Comparison of ENCODE assay signal across 8 cellular contexts in the genomic region with DNA sequence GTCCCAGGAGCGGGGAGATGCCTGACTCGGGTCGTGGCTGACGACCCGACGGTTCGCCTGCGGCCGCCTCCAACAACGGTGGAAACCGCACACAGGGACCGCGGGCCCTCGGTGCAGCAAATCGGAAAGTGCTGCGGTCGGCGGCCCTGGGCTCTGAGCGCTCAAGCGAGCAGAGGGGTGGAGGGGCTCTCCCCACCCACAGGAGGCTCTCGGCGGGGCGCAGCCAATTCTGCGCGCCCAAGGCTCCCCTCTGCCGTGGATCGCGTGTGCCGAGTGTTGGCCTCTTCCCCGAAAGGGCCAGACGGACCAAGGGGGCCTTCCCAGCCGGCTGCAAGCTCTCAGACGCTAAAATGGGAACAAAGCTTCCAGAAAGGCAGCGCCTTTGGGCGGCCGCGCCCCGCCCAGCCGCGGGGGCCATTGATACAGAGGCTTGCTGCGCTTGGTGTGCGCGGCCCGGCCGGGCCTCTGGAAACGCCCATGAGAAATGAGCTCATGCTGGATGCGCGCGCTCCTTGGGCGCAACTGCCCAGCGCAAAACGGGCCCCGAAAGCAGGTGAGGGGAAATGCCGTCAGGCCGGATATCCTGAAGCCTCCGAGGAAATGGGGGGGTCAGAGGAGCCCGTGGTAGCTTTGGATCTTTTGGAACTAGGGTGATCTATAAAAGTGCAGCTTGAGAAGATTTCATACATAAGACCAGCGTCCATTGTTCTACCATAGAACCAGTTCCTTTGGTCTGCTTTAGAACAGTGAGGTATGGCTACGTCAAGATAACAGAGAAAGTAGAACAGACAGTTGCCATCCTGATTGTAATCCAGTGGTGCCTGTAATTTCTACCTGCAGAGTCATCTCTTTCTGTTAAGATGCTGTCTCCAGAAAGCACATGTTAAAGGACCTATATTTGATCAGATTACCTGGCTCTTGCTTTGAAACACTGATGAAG.
A peak's percentile ranks its signal among the peaks of the same experiment; 100 is the strongest.
DNase-seq lines count a peak whose midpoint lies in the region; ATAC-seq and TF ChIP-seq lines count a peak whose summit lies in the region.

No MANE protein-coding gene starts in this region.

- H3K4me1 Mint-ChIP-seq in nephron progenitor cell, result peaks cover 40% of the 10 kb centered on the region

- H3K9ac ChIP-seq in KMS-11, result peak overlapping the region; percentile 99

- H3K27ac Mint-ChIP-seq in nephron progenitor cell, result peak overlapping the region; percentile 100

- no peaks in the 10 kb centered on the region for H3K36me3 ChIP-seq in KMS-11 (ENCODE audit: insufficient read depth)

- peaks cover 35% of the 10 kb centered on the region for H3K36me3 Mint-ChIP-seq in nephron progenitor cell (ENCODE audit: low read depth)

- H4K20me1 ChIP-seq in KMS-11 (ENCODE audit: insufficient read depth), result 0 out of 2 replicates have a peak, but pooled peaks cover 3% of the 10 kb centered on the region

- ATAC-seq in GM21786 (IDR thresholded peaks at IDR 0.05; ENCODE audit: unreplicated experiment), result peak; percentile 34
- peak; percentile 50 for ATAC-seq in stimulated activated naive CD8-positive, alpha-beta T cell treated with anti-CD3 and anti-CD28 coated beads, Interleukin-15, Interleukin-2, amounts not matched to agents 100 U/mL and 50 U/mL, for 24 hours

- no peaks in the 10 kb centered on the region for H3K27me3 Mint-ChIP-seq in nephron progenitor cell (ENCODE audit: low read depth, poor library complexity)

- H3K9me3 Mint-ChIP-seq in nephron progenitor cell, result no peaks in the 10 kb centered on the region

- peaks cover 44% of the 10 kb centered on the region for H3K79me2 ChIP-seq in KMS-11 (ENCODE audit: insufficient read depth, low read depth)

- no peak overlapping the region for H3K4me3 Mint-ChIP-seq in nephron progenitor cell

- peak overlapping the region; percentile 100 for H3K27ac ChIP-seq in KMS-11

- peak overlapping the region; percentile 71 for H3K4me2 ChIP-seq in KMS-11

- H3K4me1 ChIP-seq in KMS-11 (ENCODE audit: low read depth, poor library complexity, severe bottlenecking), result peaks cover 20% of the 10 kb centered on the region

- TF ChIP-seq CTCF in KMS-11 (conservative IDR thresholded peaks at IDR 0.05; ENCODE audit: low read depth, low read length), result no peak
- no peak for TF ChIP-seq CTCF in nephron progenitor cell (IDR thresholded peaks at IDR 0.05)

- H3K4me3 ChIP-seq in KMS-11 (IDR thresholded peaks at IDR 0.05; ENCODE audit: insufficient read depth, low read depth, low read length), result peak overlapping the region; percentile 85

- H3K27me3 ChIP-seq in KMS-11 (ENCODE audit: insufficient read depth, low read depth), result no peaks in the 10 kb centered on the region

- peak overlapping the region; percentile 58 for H2AFZ ChIP-seq in KMS-11 (ENCODE audit: low read depth)

- DNase-seq in EH (ENCODE audit: low read depth), result peak; percentile 92
- DNase-seq in RPMI8226, result peak; percentile 95
- peak; percentile 78 for DNase-seq in activated T-helper 9 cell treated with anti-CD3 and anti-CD28 coated beads, Interleukin-2, amount 50 U/mL, for 16 hours (ENCODE audit: low read depth)
- peak; percentile 83 for DNase-seq in fibroblast of the conjunctiva (ENCODE audit: low read depth)
- peak; percentile 81 for DNase-seq in nephron progenitor cell
- peak; percentile 88 for DNase-seq in stimulated activated naive CD8-positive, alpha-beta T cell treated with anti-CD3 and anti-CD28 coated beads, Interleukin-15, Interleukin-2, amounts not matched to agents 100 U/mL and 50 U/mL, for 24 hours

Comparison
In these comparisons a context has a peak if more than half of its experiments do, and no peak if none do; other contexts are left out.
1. Peak in every context shown above with its lines: DNase-seq, ATAC-seq, H3K4me3 ChIP-seq and H3K27ac ChIP-seq.